Comparison of ENCODE assay signal across 13 cellular contexts in the genomic region with DNA sequence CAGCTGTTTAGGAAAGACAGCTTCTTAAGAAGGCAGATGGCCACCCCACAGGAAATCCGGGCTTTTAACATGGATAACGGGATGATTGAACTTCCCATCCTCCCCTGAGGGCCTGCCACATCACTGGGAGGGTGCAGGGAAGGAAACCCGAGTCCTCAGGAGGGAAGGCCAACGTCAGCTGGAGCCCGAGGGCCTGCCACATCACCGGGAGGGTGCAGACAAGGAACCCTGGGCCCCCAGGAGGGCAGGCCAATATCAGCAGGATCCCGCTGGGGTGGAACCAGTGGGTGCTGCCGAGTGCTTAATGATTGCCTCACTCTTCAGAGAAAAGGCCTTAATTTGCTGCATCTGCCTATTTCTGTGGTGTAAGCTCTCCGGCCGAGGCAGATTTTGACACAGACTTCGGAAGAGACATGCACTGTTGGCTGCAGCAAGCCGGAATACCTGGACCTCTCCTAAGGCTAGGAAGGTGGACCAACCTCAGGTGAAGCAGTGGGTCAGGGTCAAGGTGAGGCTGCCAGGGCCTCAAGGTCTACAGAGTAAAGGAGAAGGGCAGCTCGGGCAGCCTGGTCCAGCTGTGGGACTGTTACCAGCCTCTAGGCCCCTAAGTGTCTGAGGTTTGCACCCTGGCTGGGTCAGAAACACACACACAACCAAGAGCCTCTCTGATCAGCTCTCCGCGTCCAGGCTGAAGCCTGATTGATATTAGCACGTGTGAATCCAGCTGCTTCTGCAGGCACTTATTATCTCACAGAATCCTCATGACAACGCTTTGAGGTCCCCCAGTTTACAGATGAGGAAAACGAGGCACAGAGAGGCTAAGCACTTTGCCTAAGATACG. TPM values are rescaled to one million over a fixed set of nuclear protein-coding genes. Genes with fewer than 3 reads are reported as not detected.
DNase-seq lines count a peak whose midpoint lies in the region; ATAC-seq, FAIRE-seq and TF ChIP-seq lines count a peak whose summit lies in the region.
"Had no signal": no experiment of that assay in that cellular context is flagged by ENCODE, and none has a peak within 500 bp of the region (broad histone marks: within the 10 kb centered on the region; RNA-seq: fewer than 3 reads in every experiment).

No MANE protein-coding gene starts in this region.

- no peak for FAIRE-seq in A549 (lab: Jason Lieb, UNC)

- H2BK5ac ChIP-seq in mesenchymal stem cell (ENCODE audit: low read depth, low read length, poor library complexity, severe bottlenecking), result no peak overlapping the region

- peak overlapping the region; percentile 29 for H2BK15ac ChIP-seq in mesenchymal stem cell (ENCODE audit: low read depth, poor library complexity, severe bottlenecking)

- H2AK5ac ChIP-seq in mesenchymal stem cell (ENCODE audit: low read length, severe bottlenecking), result no peak overlapping the region

- ATAC-seq in A549, result no peak
- ATAC-seq in HG02840 (IDR thresholded peaks at IDR 0.05; ENCODE audit: low FRiP score, unreplicated experiment), result no peak
- ATAC-seq in HG03469 (IDR thresholded peaks at IDR 0.05; ENCODE audit: unreplicated experiment), result no peak

- no peak for TF ChIP-seq RAD21 in A549 (conservative IDR thresholded peaks at IDR 0.05 in 1 of 2, IDR thresholded peaks at IDR 0.05 in 1 of 2)

- no peaks in the 10 kb centered on the region for H3K27me3 ChIP-seq in adrenal gland
- H3K27me3 ChIP-seq in mesenchymal stem cell (ENCODE audit: control insufficient read depth in 1 of 2, insufficient read depth in 1 of 2, low read length in 2 of 2), result no peaks in the 10 kb centered on the region

- DNase-seq in A549 (ENCODE audit: low read depth in 1 of 2, low spot score in 1 of 2) (no peak), HFFc6 (peak; percentile 88), adrenal gland (peak in 5 of 7 donors; percentile 3 to 23 (median 6)), mesenchymal stem cell (peak; percentile 85), NCI-H2227 treated with DMSO at 0.1 percent for 48 hours (lab: John Stamatoyannopoulos, UW) (no peak), SHP77 treated with DMSO at 0.1 percent for 48 hours (lab: John Stamatoyannopoulos, UW) (no peak)
- DNase-seq: activated T-cell treated with anti-CD3 and anti-CD28 coated beads, Interleukin-2, amount 50 U/mL, for 24 hours; NCI-H187; stimulated activated CD8-positive, alpha-beta memory T cell treated with anti-CD3 and anti-CD28 coated beads, Interleukin-4, amount 100 ng/mL, for 48 hours had no signal

- H3K36me3 ChIP-seq in adrenal gland (replicated peaks in 1 of 2) (no peaks in the 10 kb centered on the region), mesenchymal stem cell (ENCODE audit: control insufficient read depth in 1 of 2, insufficient read depth in 2 of 2, low read depth in 1 of 2, low read length in 2 of 2) (peaks cover 0 to 3% of the 10 kb centered on the region in 2 experiments)

- H3K27me3 Mint-ChIP-seq in HFFc6 (ENCODE audit: insufficient read depth), result no peaks in the 10 kb centered on the region; the same call in none of the 2 replicates

- no peak overlapping the region for H3K4me3 ChIP-seq in A549
- H3K4me3 ChIP-seq in adrenal gland, result no peak overlapping the region
- no peak overlapping the region for H3K4me3 ChIP-seq in mesenchymal stem cell (ENCODE audit: insufficient read depth in 1 of 2, low read depth in 1 of 2, low read length in 2 of 2)
- H3K4me3 ChIP-seq: coronary artery had no signal

- no peak for TF ChIP-seq POLR2A in A549 (IDR thresholded peaks at IDR 0.05; ENCODE audit: low read length)
- TF ChIP-seq POLR2A in adrenal gland (IDR thresholded peaks at IDR 0.05), result no peak

- TF ChIP-seq EP300 in A549 (IDR thresholded peaks at IDR 0.05), result no peak

- no peak overlapping the region for H3K23ac ChIP-seq in mesenchymal stem cell (ENCODE audit: low read length in 2 of 2)

- H3K9me3 Mint-ChIP-seq in HFFc6, result peaks cover 8% of the 10 kb centered on the region
- H3K9me3 Mint-ChIP-seq: activated T-cell treated with anti-CD3 and anti-CD28 coated beads, Interleukin-2, amount 50 U/mL, for 24 hours had no signal

- H3K9ac ChIP-seq in mesenchymal stem cell (ENCODE audit: low read length), result no peak overlapping the region

- H3K4ac ChIP-seq in mesenchymal stem cell (ENCODE audit: low read depth in 1 of 2, low read length in 2 of 2), result peak overlapping the region; percentile 80 to 92

- 0 out of 2 replicates have a peak, but pooled peaks cover 7% of the 10 kb centered on the region for H3K36me3 Mint-ChIP-seq in HFFc6 (ENCODE audit: low read depth)

- peak overlapping the region; percentile 41 to 84 for H2BK12ac ChIP-seq in mesenchymal stem cell (ENCODE audit: low read length in 2 of 2)

- H3K4me3 Mint-ChIP-seq in HFFc6, result peak overlapping the region; percentile 51
- H3K4me3 Mint-ChIP-seq: activated T-cell treated with anti-CD3 and anti-CD28 coated beads, Interleukin-2, amount 50 U/mL, for 24 hours had no signal

- H3K79me1 ChIP-seq in mesenchymal stem cell (replicated peaks; ENCODE audit: low read length, poor library complexity, severe bottlenecking), result no peaks in the 10 kb centered on the region

- H4K91ac ChIP-seq in mesenchymal stem cell (ENCODE audit: low read length), result peak overlapping the region; percentile 89

- peaks cover 37% of the 10 kb centered on the region for H3K4me1 ChIP-seq in A549
- no peaks in the 10 kb centered on the region for H3K4me1 ChIP-seq in adrenal gland (replicated peaks in 1 of 2)
- peaks cover 27% of the 10 kb centered on the region for H3K4me1 ChIP-seq in mesenchymal stem cell (ENCODE audit: control insufficient read depth, insufficient read depth, low read depth, low read length)

- peak overlapping the region in 1 of 2 experiments; percentile 37 for H3K14ac ChIP-seq in mesenchymal stem cell (ENCODE audit: low read length in 2 of 2)

- intact Hi-C loops in adrenal gland (cut with DNase I), result no loop called here

- peak overlapping the region; percentile 87 to 88; a peak in 5 of 6 replicates for H3K27ac ChIP-seq in A549
- no peak overlapping the region for H3K27ac ChIP-seq in adrenal gland
- peak overlapping the region; percentile 12 for H3K27ac ChIP-seq in mesenchymal stem cell (ENCODE audit: low read length, poor library complexity, severe bottlenecking)
- H3K27ac ChIP-seq: C4-2B, coronary artery had no signal

- peak overlapping the region; percentile 91 for H2BK120ac ChIP-seq in mesenchymal stem cell (ENCODE audit: low read depth, low read length)

- H3K18ac ChIP-seq in mesenchymal stem cell (ENCODE audit: low read depth in 1 of 2, low read length in 2 of 2), result peak overlapping the region; percentile 88 to 90

- TF ChIP-seq CTCF in A549 (IDR thresholded peaks at IDR 0.05) (no peak), HFFc6 (IDR thresholded peaks at IDR 0.05) (no peak), adrenal gland (IDR thresholded peaks at IDR 0.05) (no peak)

- H3K4me2 ChIP-seq in A549 (no peak overlapping the region), mesenchymal stem cell (ENCODE audit: low read length, poor library complexity, severe bottlenecking) (no peak overlapping the region)

- peak overlapping the region; percentile 20 for H2AFZ ChIP-seq in mesenchymal stem cell (ENCODE audit: low read depth, low read length)

- POLR2A ChIA-PET in A549 (lab: Yijun Ruan, JAX), result no interaction called here

- H4K8ac ChIP-seq in mesenchymal stem cell (ENCODE audit: low read length), result peak overlapping the region; percentile 94

- 80% methylated on average over 18 of the region's 19 CpGs for WGBS in A549 (ENCODE audit: missing lambda C conversion rate)
- 81 to 88% (median 84%) methylated on average over 13 to 19 of the region's 19 CpGs for WGBS in adrenal gland, 4 donors
- WGBS in mesenchymal stem cell, result 59% methylated on average over 18 of the region's 19 CpGs

- H3K27ac Mint-ChIP-seq in HFFc6, result peak overlapping the region; percentile 95
- H3K27ac Mint-ChIP-seq: activated T-cell treated with anti-CD3 and anti-CD28 coated beads, Interleukin-2, amount 50 U/mL, for 24 hours had no signal

- peaks cover 59% of the 10 kb centered on the region for H3K4me1 Mint-ChIP-seq in HFFc6 (ENCODE audit: low read depth)

- CTCF ChIA-PET in A549 (lab: Yijun Ruan, JAX), result interaction anchor here (1.0 to 2.6 kb wide), 4 partner anchors 34 to 183 kb away, joined by 3 to 13 read pairs (median 10); no protein-coding TSS in a partner anchor

- H3K9me3 ChIP-seq in A549, result no peaks in the 10 kb centered on the region
- H3K9me3 ChIP-seq in adrenal gland (replicated peaks in 1 of 3), result no peaks in the 10 kb centered on the region
- H3K9me3 ChIP-seq in mesenchymal stem cell (ENCODE audit: control insufficient read depth, low read length), result no peaks in the 10 kb centered on the region

TF ChIP-seq in A549, 52 proteins besides CTCF, POLR2A, EP300 and RAD21 (continues in another document):
- TF ChIP-seq ZNF302 (CRISPR knock-in tag; IDR thresholded peaks at IDR 0.05) (no peak), ZSCAN20 (CRISPR knock-in tag; IDR thresholded peaks at IDR 0.05) (no peak), SREBF2 (IDR thresholded peaks at IDR 0.05) (no peak), TP53 (CRISPR knock-in tag; IDR thresholded peaks at IDR 0.05) (no peak), RNF2 (IDR thresholded peaks at IDR 0.05; ENCODE audit: borderline replicate concordance, low read depth) (no peak), EHMT2 (IDR thresholded peaks at IDR 0.05; ENCODE audit: low read depth) (no peak), KDM5A (IDR thresholded peaks at IDR 0.05) (no peak), MAZ (IDR thresholded peaks at IDR 0.05; ENCODE audit: borderline replicate concordance, low read depth, low read length) (no peak), MAFK (IDR thresholded peaks at IDR 0.05; ENCODE audit: partially characterized antibody) (no peak), ZC3H11A (IDR thresholded peaks at IDR 0.05) (no peak)
- TF ChIP-seq, protein P1, sequence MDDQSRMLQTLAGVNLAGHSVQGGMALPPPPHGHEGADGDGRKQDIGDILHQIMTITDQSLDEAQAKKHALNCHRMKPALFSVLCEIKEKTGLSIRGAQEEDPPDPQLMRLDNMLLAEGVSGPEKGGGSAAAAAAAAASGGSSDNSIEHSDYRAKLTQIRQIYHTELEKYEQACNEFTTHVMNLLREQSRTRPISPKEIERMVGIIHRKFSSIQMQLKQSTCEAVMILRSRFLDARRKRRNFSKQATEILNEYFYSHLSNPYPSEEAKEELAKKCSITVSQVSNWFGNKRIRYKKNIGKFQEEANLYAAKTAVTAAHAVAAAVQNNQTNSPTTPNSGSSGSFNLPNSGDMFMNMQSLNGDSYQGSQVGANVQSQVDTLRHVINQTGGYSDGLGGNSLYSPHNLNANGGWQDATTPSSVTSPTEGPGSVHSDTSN (IDR thresholded peaks at IDR 0.05), result no peak

RNA-seq across cellular contexts. Expression of a gene that starts 14.8 kb away (rescaled TPM):
- polyA plus RNA-seq in A549 (2011; rRNA removed) (15.2 and 16.1 TPM in 2 replicates), A549 (2017; fragmentation: RNase III; extraction: RNeasy Plus Mini Kit Qiagen cat#74134 plus additional on column Dnase treatment) (50.7 to 72.3 TPM (median 67.5 TPM) in 3 replicates), adrenal gland (10 to 100 TPM in 2 of 3 donors, 1 to 10 TPM in 1; 3.5 to 44.3 (median 14.1) TPM)
- 19.4 and 22.8 TPM in 2 replicates for polyA plus RNA-seq in A549 (2012; cell fraction: cytosol; rRNA removed)
- polyA plus RNA-seq in A549 (2012; cell fraction: nucleus; rRNA removed), result 109 and 117 TPM in 2 replicates
- 18.7 and 27.1 TPM in 2 replicates for polyA minus RNA-seq in A549 (2011; rRNA and poly(A)+ RNA removed)
- 100 to 1,000 TPM; 196 to 308 (median 225) TPM for total RNA-seq in HFFc6 (2021; fragmentation: NEBNext Ultra II Directional; extraction: Animal tissue kit (Norgen Biotek cat#: 25700))
- 10 to 100 TPM; 15.2 to 45.5 (median 32.5) TPM for total RNA-seq in adrenal gland
- polyA plus RNA-seq in mesenchymal stem cell (2013, experiment 1 of 2), result 754 TPM
- polyA plus RNA-seq in mesenchymal stem cell (2013, experiment 2 of 2), result 709 TPM

Comparison
In these comparisons a context has a peak if more than half of its experiments do, and no peak if none do; other contexts are left out.
1. DNase-seq: peak in HFFc6 (single experiment), adrenal gland (5 of 7) and mesenchymal stem cell (single experiment); none in A549 (0 of 2), NCI-H2227 treated with DMSO at 0.1 percent for 48 hours (single experiment) and SHP77 treated with DMSO at 0.1 percent for 48 hours (single experiment).
2. H3K27ac ChIP-seq: peak in A549 (2 of 2) and mesenchymal stem cell (single experiment); none in adrenal gland (0 of 5).
3. RNA of a gene that starts 14.8 kb away (total RNA-seq): 196 to 308 TPM in HFFc6; 15.2 to 45.5 TPM in adrenal gland; every median in the first group is over 4 times any median in the second.